ENCODE assay signal across 15 cellular contexts in the genomic region with DNA sequence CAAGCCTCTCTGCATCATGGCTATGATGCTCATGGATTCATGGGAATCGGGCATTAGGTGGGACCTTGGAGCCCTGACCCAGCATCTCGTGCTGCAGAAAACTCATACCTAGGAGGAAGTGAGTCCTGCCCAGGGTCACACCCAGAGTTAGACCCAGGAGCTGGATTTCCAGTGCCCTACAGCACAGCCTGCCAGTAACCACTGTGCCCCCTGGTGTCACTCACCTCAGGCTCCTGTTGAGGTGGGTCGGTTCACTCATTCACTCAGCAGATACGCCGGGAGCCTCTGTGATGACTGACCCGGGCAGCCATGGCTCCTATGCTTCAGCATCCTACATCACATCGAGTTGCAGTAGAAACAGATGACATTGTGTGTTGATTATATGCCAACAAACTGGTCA.
A peak's percentile ranks its signal among the peaks of the same experiment; 100 is the strongest.
DNase-seq lines count a peak whose midpoint lies in the region; ATAC-seq, FAIRE-seq and TF ChIP-seq lines count a peak whose summit lies in the region.
"Had no signal": no experiment of that assay in that cellular context is flagged by ENCODE, and none has a peak within 500 bp of the region (broad histone marks: within the 10 kb centered on the region; RNA-seq: fewer than 3 reads in every experiment).

No MANE protein-coding gene starts in this region.

- H4K91ac ChIP-seq in neuronal stem cell (ENCODE audit: low read depth, low read length, poor library complexity) = no peak overlapping the region

- no peak for TF ChIP-seq RAD21 in HepG2 (CRISPR knock-in tag; IDR thresholded peaks at IDR 0.05)

- H3K27me3 ChIP-seq in HepG2 (ENCODE audit: control insufficient read depth in 1 of 2, insufficient read depth in 2 of 2, low read length in 2 of 2) = no peaks in the 10 kb centered on the region
- no peaks in the 10 kb centered on the region for H3K27me3 ChIP-seq in right lobe of liver
- H3K27me3 ChIP-seq in OCI-LY1 (ENCODE audit: insufficient read depth, low read length) = no peaks in the 10 kb centered on the region
- H3K27me3 ChIP-seq in neuronal stem cell (ENCODE audit: control insufficient read depth in 3 of 3, insufficient read depth in 3 of 3, low read depth in 1 of 3, low read length in 3 of 3) = no peaks in the 10 kb centered on the region
- H3K27me3 ChIP-seq: BLaER1 had no signal

- in situ Hi-C loops in HepG2 (cut with HindIII; ENCODE audit: extremely low pct_ligation_motif_present, low pct_unique_long_range_greater_than_20kb) = no loop called here

- CTCF ChIA-PET in HepG2 (lab: Yijun Ruan, JAX; ENCODE audit: low intra/inter-chr PET ratio, low total read pairs) = interaction anchor here (1.6 kb wide), 1 partner anchor 157 kb away, joined by 4 read pairs; no protein-coding TSS in a partner anchor

- no peaks in the 10 kb centered on the region for H3K9me2 ChIP-seq in OCI-LY1 (ENCODE audit: low read depth, low read length)

- H2AFZ ChIP-seq in HepG2 (ENCODE audit: low read length) = no peak overlapping the region
- no peak overlapping the region for H2AFZ ChIP-seq in OCI-LY1 (ENCODE audit: low read length)
- no peak overlapping the region for H2AFZ ChIP-seq in neuronal stem cell (ENCODE audit: low read length)
- H2AFZ ChIP-seq: GM23248 had no signal

- no peak overlapping the region for H3K14ac ChIP-seq in neuronal stem cell (ENCODE audit: low read length)

- H2BK12ac ChIP-seq in neuronal stem cell (ENCODE audit: low read length) = no peak overlapping the region

- no peak overlapping the region for H3K4me3 ChIP-seq in HepG2 (replicated peaks in 1 of 3; ENCODE audit: insufficient read depth in 1 of 3, low read depth in 2 of 3, low read length in 3 of 3)
- no peak overlapping the region for H3K4me3 ChIP-seq in right lobe of liver
- no peak overlapping the region for H3K4me3 ChIP-seq in OCI-LY1 (ENCODE audit: low read depth, low read length, poor library complexity, severe bottlenecking)
- H3K4me3 ChIP-seq in neuronal stem cell (ENCODE audit: low read length in 2 of 2) = no peak overlapping the region
- H3K4me3 ChIP-seq: BLaER1, GM23248 had no signal

- H2BK5ac ChIP-seq in neuronal stem cell (ENCODE audit: low read length) = no peak overlapping the region

- no peak overlapping the region for H2BK15ac ChIP-seq in neuronal stem cell (ENCODE audit: low read length)

- H3K4ac ChIP-seq in neuronal stem cell (ENCODE audit: low read length) = no peak overlapping the region

- H3K4me1 ChIP-seq in HepG2 (ENCODE audit: insufficient read depth, low read length) (peaks cover 31% of the 10 kb centered on the region), right lobe of liver (no peaks in the 10 kb centered on the region), OCI-LY1 (ENCODE audit: insufficient read depth, low read length, severe bottlenecking) (peaks cover 46% of the 10 kb centered on the region), neuronal stem cell (ENCODE audit: control insufficient read depth in 2 of 2, insufficient read depth in 1 of 2, low read depth in 1 of 2, low read length in 2 of 2) (peaks cover 42 to 48% of the 10 kb centered on the region in 2 donors)

- H2BK120ac ChIP-seq in neuronal stem cell (ENCODE audit: low read depth, low read length) = no peak overlapping the region

- H3K36me3 ChIP-seq in HepG2 (replicated peaks in 1 of 2; ENCODE audit: control insufficient read depth in 1 of 2, insufficient read depth in 2 of 2, low read length in 2 of 2) = peaks cover 18 to 43% of the 10 kb centered on the region in 2 experiments
- no peaks in the 10 kb centered on the region for H3K36me3 ChIP-seq in right lobe of liver
- peaks cover 66% of the 10 kb centered on the region; the same call in 1 of the 2 replicates for H3K36me3 ChIP-seq in OCI-LY1 (ENCODE audit: insufficient read depth, low read length)
- H3K36me3 ChIP-seq in neuronal stem cell (replicated peaks in 1 of 2; ENCODE audit: control insufficient read depth in 2 of 2, insufficient read depth in 2 of 2, low read length in 2 of 2) = peaks cover 2 to 46% of the 10 kb centered on the region in 2 donors

- H2AK5ac ChIP-seq in neuronal stem cell (ENCODE audit: low read depth, low read length) = no peak overlapping the region

- intact Hi-C loops in HepG2 (cut with micrococcal nuclease; ENCODE audit: unreplicated experiment) = loop anchor here (10.0 kb wide), 1 partner anchor 115 kb away; no protein-coding TSS in a partner anchor
- intact Hi-C loops in right lobe of liver (cut with DNase I) = no loop called here

- peak; percentile 39 for TF ChIP-seq CTCF in HepG2 (CRISPR knock-in tag; IDR thresholded peaks at IDR 0.05)
- no peak for TF ChIP-seq CTCF in right lobe of liver (IDR thresholded peaks at IDR 0.05)
- peak; percentile 51 for TF ChIP-seq CTCF in OCI-LY1 (IDR thresholded peaks at IDR 0.05; ENCODE audit: low read length)
- TF ChIP-seq CTCF in GM20000 (IDR thresholded peaks at IDR 0.05; ENCODE audit: extremely low read depth, missing control alignments) = no peak

- H3K23ac ChIP-seq in neuronal stem cell (ENCODE audit: low read depth, low read length, poor library complexity) = no peak overlapping the region

- peak overlapping the region; percentile 4 for H4K8ac ChIP-seq in neuronal stem cell (ENCODE audit: low read depth, low read length)

- BruUV-seq in HepG2 (replicated peaks; lab: Mats Ljungman, UMichigan) = no TSS peak

- H3K27ac ChIP-seq in HepG2 (ENCODE audit: extremely low read length, insufficient read depth, low read length) (no peak overlapping the region), right lobe of liver (no peak overlapping the region), OCI-LY1 (ENCODE audit: low read depth, low read length, poor library complexity, severe bottlenecking) (peak overlapping the region; percentile 31), neuronal stem cell (replicated peaks; ENCODE audit: low read length) (no peak overlapping the region)
- H3K27ac ChIP-seq: 22Rv1, BLaER1, GM23248 had no signal

- H3K79me2 ChIP-seq in HepG2 (ENCODE audit: insufficient read depth, low read length) (peaks cover 25% of the 10 kb centered on the region), OCI-LY1 (ENCODE audit: insufficient read depth, low read length) (peaks cover 16% of the 10 kb centered on the region)

- DNase-seq in HepG2 (ENCODE audit: low spot score) (no peak), right lobe of liver (no peak), HTR-8/SVneo (ENCODE audit: insufficient read length, low spot score) (no peak), neuronal stem cell (ENCODE audit: low spot score) (no peak), GM20000 (ENCODE audit: low spot score) (no peak)
- DNase-seq: Caco-2; CD8-positive, alpha-beta memory T cell; GF-D8; GM23248; H7 had no signal

- no peaks in the 10 kb centered on the region for H3F3A ChIP-seq in OCI-LY1 (ENCODE audit: insufficient read depth, low read length)

- POLR2A ChIA-PET in HepG2 (lab: Yijun Ruan, JAX) = interaction anchor here (1.5 kb wide), 1 partner anchor 30 kb away, joined by 3 read pairs; no protein-coding TSS in a partner anchor

- H3K9ac ChIP-seq in HepG2 (ENCODE audit: insufficient read depth, low read depth, low read length) (no peak overlapping the region), OCI-LY1 (ENCODE audit: low read length) (no peak overlapping the region; the same call in 1 of the 2 replicates), neuronal stem cell (ENCODE audit: low read depth, low read length, poor library complexity) (no peak overlapping the region)
- H3K9ac ChIP-seq: BLaER1, GM23248 had no signal

- H4K20me1 ChIP-seq in HepG2 (ENCODE audit: insufficient read depth, low read length) = no peaks in the 10 kb centered on the region
- no peaks in the 10 kb centered on the region for H4K20me1 ChIP-seq in OCI-LY1 (ENCODE audit: insufficient read depth, low read length)

- no peaks in the 10 kb centered on the region for H3K9me3 ChIP-seq in HepG2 (ENCODE audit: low read length)
- no peaks in the 10 kb centered on the region for H3K9me3 ChIP-seq in right lobe of liver
- H3K9me3 ChIP-seq in OCI-LY1 (ENCODE audit: low read length) = no peaks in the 10 kb centered on the region
- peaks cover 0 to 5% of the 10 kb centered on the region in 2 donors for H3K9me3 ChIP-seq in neuronal stem cell (replicated peaks in 1 of 2; ENCODE audit: control insufficient read depth in 2 of 2, insufficient read depth in 1 of 2, low read depth in 1 of 2, low read length in 2 of 2)
- H3K9me3 ChIP-seq: BLaER1, Caco-2 had no signal

- H3K18ac ChIP-seq in neuronal stem cell (ENCODE audit: low read length) = peak overlapping the region; percentile 66

- ATAC-seq in HepG2 (peak; percentile 33), right lobe of liver (no peak), GM21786 (IDR thresholded peaks at IDR 0.05; ENCODE audit: unreplicated experiment) (no peak), HG03039 (IDR thresholded peaks at IDR 0.05; ENCODE audit: unreplicated experiment) (no peak)

- peaks cover 1% of the 10 kb centered on the region for H3K79me1 ChIP-seq in neuronal stem cell (ENCODE audit: low read depth, low read length)

- no peak for TF ChIP-seq EP300 in HepG2 (IDR thresholded peaks at IDR 0.05; ENCODE audit: low read depth in 2 of 2, low read length in 2 of 2)
- TF ChIP-seq EP300 in HepG2 (CRISPR knock-in tag; IDR thresholded peaks at IDR 0.05; ENCODE audit: borderline replicate concordance) = no peak

- no peak for TF ChIP-seq POLR2A in HepG2 (IDR thresholded peaks at IDR 0.05; ENCODE audit: insufficient read depth in 1 of 2, low read depth in 2 of 2, low read length in 2 of 2)
- TF ChIP-seq POLR2A in right lobe of liver (IDR thresholded peaks at IDR 0.05) = no peak

- FAIRE-seq in HepG2 (lab: Jason Lieb, UNC) = no peak
- peak; percentile 13 for FAIRE-seq in HTR-8/SVneo (lab: Jason Lieb, UNC)

- no peak overlapping the region for H3K4me2 ChIP-seq in HepG2 (ENCODE audit: low read depth, low read length)
- H3K4me2 ChIP-seq in OCI-LY1 (ENCODE audit: low read length) = no peak overlapping the region
- no peak overlapping the region for H3K4me2 ChIP-seq in neuronal stem cell (ENCODE audit: insufficient read depth, low read length, poor library complexity, severe bottlenecking)
- H3K4me2 ChIP-seq: BLaER1 had no signal

- 90% methylated on average over 2 of the region's 7 CpGs for WGBS in HepG2 (ENCODE audit: low lambda C conversion rate)
- 60% methylated on average over 1 of the region's 7 CpGs for WGBS in right lobe of liver (ENCODE audit: insufficient coverage, low coverage, low lambda C conversion rate, missing lambda C conversion rate)
- no CpG with 5 or more reads among the region's 7 CpGs for WGBS in neuronal stem cell (ENCODE audit: extremely low coverage in 2 of 2, insufficient read length in 2 of 2, insufficient replicate concordance in 1 of 2), 2 donors

TF ChIP-seq in HepG2, 621 proteins besides CTCF, POLR2A, EP300 and RAD21 (continues in another document):
- no peak for TF ChIP-seq FOSL2 (CRISPR knock-in tag; IDR thresholded peaks at IDR 0.05)
- TF ChIP-seq NR2F1 (CRISPR knock-in tag; IDR thresholded peaks at IDR 0.05) = no peak
- TF ChIP-seq, protein P1, sequence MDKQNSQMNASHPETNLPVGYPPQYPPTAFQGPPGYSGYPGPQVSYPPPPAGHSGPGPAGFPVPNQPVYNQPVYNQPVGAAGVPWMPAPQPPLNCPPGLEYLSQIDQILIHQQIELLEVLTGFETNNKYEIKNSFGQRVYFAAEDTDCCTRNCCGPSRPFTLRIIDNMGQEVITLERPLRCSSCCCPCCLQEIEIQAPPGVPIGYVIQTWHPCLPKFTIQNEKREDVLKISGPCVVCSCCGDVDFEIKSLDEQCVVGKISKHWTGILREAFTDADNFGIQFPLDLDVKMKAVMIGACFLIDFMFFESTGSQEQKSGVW (CRISPR knock-in tag; IDR thresholded peaks at IDR 0.05; ENCODE audit: borderline replicate concordance) = no peak
- TF ChIP-seq STAG1 (CRISPR knock-in tag; IDR thresholded peaks at IDR 0.05) = peak; percentile 51
- no peak for TF ChIP-seq ZSCAN22 (CRISPR knock-in tag; IDR thresholded peaks at IDR 0.05)

Comparison
In these comparisons a context has a peak if more than half of its experiments do, and no peak if none do; other contexts are left out.
1. CTCF ChIP-seq: peak in HepG2 (single experiment) and OCI-LY1 (single experiment); none in right lobe of liver (0 of 4) and GM20000 (single experiment).